ENCODE assay signal across 19 cellular contexts in the genomic region with DNA sequence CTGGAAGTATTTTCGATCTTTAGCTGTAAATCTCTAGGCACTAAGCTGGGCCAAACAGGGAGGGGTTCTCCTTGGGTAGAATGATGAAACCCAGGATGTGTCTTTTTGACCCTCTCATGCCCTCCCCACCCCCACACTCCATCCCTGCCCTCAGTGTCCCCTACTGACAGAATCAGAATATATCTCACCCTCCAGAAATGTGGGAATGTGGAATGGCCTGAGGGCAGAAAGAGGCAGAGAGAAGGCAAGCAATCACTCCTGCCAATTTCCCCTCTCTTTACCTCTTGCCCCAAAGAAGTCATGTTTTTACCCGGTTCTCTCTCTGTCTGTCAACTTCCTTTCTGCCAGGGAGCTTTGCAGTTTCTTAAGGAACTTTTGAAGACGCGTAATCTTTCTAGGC. TPM values are rescaled to one million over a fixed set of nuclear protein-coding genes. Genes with fewer than 3 reads are reported as not detected.
"Had no signal": no experiment of that assay in that cellular context is flagged by ENCODE, and none has a peak within 500 bp of the region (broad histone marks: within the 10 kb centered on the region; RNA-seq: fewer than 3 reads in every experiment).

No MANE protein-coding gene starts in this region.

- DNase-seq: effector memory CD4-positive, alpha-beta T cell; esophagus squamous epithelium; foreskin melanocyte; head of caudate nucleus; left colon; left ventricle myocardium superior; mesenchymal stem cell; naive thymus-derived CD4-positive, alpha-beta T cell; right cardiac atrium; small intestine; stimulated activated CD4-positive, alpha-beta T cell treated with anti-CD3 and anti-CD28 coated beads, Interleukin-12 subunit alpha, Interleukin-12 subunit beta, amount 100 ng/mL, for 4 hours; stimulated activated naive CD4-positive, alpha-beta T cell treated with Interleukin-2 at 50 U/mL for 16 hours had no signal

- H3K36me3 Mint-ChIP-seq: naive thymus-derived CD4-positive, alpha-beta T cell; type B pancreatic cell had no signal

- H3K4me3 ChIP-seq: esophagus squamous epithelium, hepatocyte, lung had no signal

- H2AFZ ChIP-seq: hepatocyte had no signal

- H3K79me2 ChIP-seq: hepatocyte had no signal

- H3K9me3 ChIP-seq: esophagus squamous epithelium had no signal

- H3K27me3 ChIP-seq: esophagus squamous epithelium, hepatocyte had no signal

- H3K9me3 Mint-ChIP-seq: naive thymus-derived CD4-positive, alpha-beta T cell; neural crest cell had no signal

- H3K27me3 Mint-ChIP-seq: naive thymus-derived CD4-positive, alpha-beta T cell; progenitor cell of endocrine pancreas; type B pancreatic cell had no signal

- H3K27ac Mint-ChIP-seq: naive thymus-derived CD4-positive, alpha-beta T cell; progenitor cell of endocrine pancreas; type B pancreatic cell had no signal

- H3K27ac ChIP-seq: epithelial cell of prostate, esophagus squamous epithelium, hepatocyte had no signal

- ATAC-seq: left colon; left ventricle myocardium superior; naive thymus-derived CD4-positive, alpha-beta T cell; right cardiac atrium had no signal

- H3K4me1 Mint-ChIP-seq: naive thymus-derived CD4-positive, alpha-beta T cell had no signal

- H3K4me2 ChIP-seq: hepatocyte had no signal

- H3K36me3 ChIP-seq: esophagus squamous epithelium had no signal

- H3K4me3 Mint-ChIP-seq: naive thymus-derived CD4-positive, alpha-beta T cell; neural crest cell; type B pancreatic cell had no signal

RNA-seq across cellular contexts. Expression of a gene that starts 57.1 kb away (rescaled TPM):
- total RNA-seq: esophagus squamous epithelium; hepatocyte; kidney epithelial cell; left colon; lung; naive thymus-derived CD4-positive, alpha-beta T cell; progenitor cell of endocrine pancreas; right cardiac atrium had no signal
